Comparison of ENCODE assay signal across 10 cellular contexts in genomic region chr1:169138866-169139670, GRCh38. TPM values are rescaled to one million over a fixed set of nuclear protein-coding genes. Genes with fewer than 3 reads are reported as not detected.
DNase-seq lines count a peak whose midpoint lies in the region; ATAC-seq and TF ChIP-seq lines count a peak whose summit lies in the region.
"Had no signal": no experiment of that assay in that cellular context is flagged by ENCODE, and none has a peak within 500 bp of the region (broad histone marks: within the 10 kb centered on the region; RNA-seq: fewer than 3 reads in every experiment).

No MANE protein-coding gene starts in this region.

- CTCF ChIA-PET in activated CD4-positive, alpha-beta memory T cell treated with anti-CD3 and anti-CD28 coated beads for 36 hours (lab: Charles Lee): interaction anchor here (0.6 kb wide), 1 partner anchor 928 kb away, joined by 3 read pairs; no protein-coding TSS in a partner anchor

- no peak overlapping the region for H3K4me3 ChIP-seq in GM12865 (ENCODE audit: low read depth, low read length)

- intact Hi-C loops in activated CD4-positive, alpha-beta memory T cell treated with anti-CD3 and anti-CD28 coated beads for 36 hours (cut with micrococcal nuclease): loop anchor here (1.0 to 10.0 kb wide), 7 partner anchors 24 to 794 kb away; partner anchors contain the start of genes ATP1B1, BLZF1, NME7 and SLC19A2

- no peaks in the 10 kb centered on the region for H3K27me3 Mint-ChIP-seq in activated CD4-positive, alpha-beta memory T cell treated with anti-CD3 and anti-CD28 coated beads for 36 hours
- H3K27me3 Mint-ChIP-seq: central memory CD8-positive, alpha-beta T cell had no signal

- no peak for TF ChIP-seq CTCF in GM12865 (IDR thresholded peaks at IDR 0.05; ENCODE audit: insufficient read depth, low read depth, low read length, missing control alignments)

- H3K4me1 Mint-ChIP-seq in activated CD4-positive, alpha-beta memory T cell treated with anti-CD3 and anti-CD28 coated beads for 36 hours (ENCODE audit: low read depth): peaks cover 4% of the 10 kb centered on the region
- H3K4me1 Mint-ChIP-seq: central memory CD8-positive, alpha-beta T cell had no signal

- POLR2A ChIA-PET in activated CD4-positive, alpha-beta memory T cell treated with anti-CD3 and anti-CD28 coated beads for 36 hours (lab: Charles Lee): no interaction called here

- H3K9me3 Mint-ChIP-seq in activated CD4-positive, alpha-beta memory T cell treated with anti-CD3 and anti-CD28 coated beads for 36 hours: no peaks in the 10 kb centered on the region
- H3K9me3 Mint-ChIP-seq: central memory CD8-positive, alpha-beta T cell had no signal

- ATAC-seq in GM19372 (IDR thresholded peaks at IDR 0.05; ENCODE audit: low read depth, unreplicated experiment) (peak; percentile 86), HG02970 (IDR thresholded peaks at IDR 0.05; ENCODE audit: low FRiP score, unreplicated experiment) (peak; percentile 77)

- H3K36me3 Mint-ChIP-seq in activated CD4-positive, alpha-beta memory T cell treated with anti-CD3 and anti-CD28 coated beads for 36 hours: no peaks in the 10 kb centered on the region

- H3K4me3 Mint-ChIP-seq in activated CD4-positive, alpha-beta memory T cell treated with anti-CD3 and anti-CD28 coated beads for 36 hours: no peak overlapping the region
- H3K4me3 Mint-ChIP-seq: central memory CD8-positive, alpha-beta T cell had no signal

- peak; percentile 70 for DNase-seq in GM12865 (ENCODE audit: low read depth)
- DNase-seq in activated CD4-positive, alpha-beta memory T cell treated with anti-CD3 and anti-CD28 coated beads for 36 hours: no peak
- DNase-seq in DMS53 (lab: John Stamatoyannopoulos, UW): no peak
- no peak for DNase-seq in kidney tubule cell (ENCODE audit: low spot score)
- no peak for DNase-seq in NCI-H1048 (lab: John Stamatoyannopoulos, UW)
- DNase-seq in HuH-7 (ENCODE audit: low spot score): no peak
- DNase-seq: NCI-H82 had no signal

- H3K27ac Mint-ChIP-seq in activated CD4-positive, alpha-beta memory T cell treated with anti-CD3 and anti-CD28 coated beads for 36 hours: peak overlapping the region; percentile 14

RNA-seq across cellular contexts. Expression of gene ATP1B1, which starts 32.6 kb away (rescaled TPM):
- 1 to 10 TPM; 7.7 to 8.3 TPM for total RNA-seq in activated CD4-positive, alpha-beta memory T cell treated with anti-CD3 and anti-CD28 coated beads for 36 hours
